14 cellular contexts compared by ENCODE assay signal in genomic region chr12:29611906-29612305, GRCh38.
DNase-seq lines count a peak whose midpoint lies in the region; TF ChIP-seq lines count a peak whose summit lies in the region.
"Had no signal": no experiment of that assay in that cellular context is flagged by ENCODE, and none has a peak within 500 bp of the region (broad histone marks: within the 10 kb centered on the region; RNA-seq: fewer than 3 reads in every experiment).

No MANE protein-coding gene starts in this region.

- no peaks in the 10 kb centered on the region for H3K79me2 ChIP-seq in mammary epithelial cell (ENCODE audit: insufficient read depth, low read length)

- H3K4me2 ChIP-seq in mammary epithelial cell (ENCODE audit: insufficient read depth, low read depth, low read length): no peak overlapping the region

- DNase-seq in AG08395 (ENCODE audit: low spot score): peak; percentile 37
- DNase-seq in HS-27A (ENCODE audit: low read depth): peak; percentile 82
- peak; percentile 42 for DNase-seq in mammary epithelial cell
- DNase-seq in islet precursor cell: peak; percentile 83
- no peak for DNase-seq in NCI-H82 (lab: John Stamatoyannopoulos, UW)
- DNase-seq in stomach: no peak
- DNase-seq in NOMO-1 treated with dmso at 0.1 percent for 144 hours (lab: John Stamatoyannopoulos, UW; ENCODE audit: unreplicated experiment): no peak
- DNase-seq in cerebellar nuclear complex (lab: John Stamatoyannopoulos, UW): no peak
- DNase-seq: activated effector memory CD4-positive, alpha-beta T cell treated with anti-CD3 and anti-CD28 coated beads, Interleukin-2, amount 50 U/mL, for 16 hours; CD4-positive, CD25-positive, alpha-beta regulatory T cell; gastrocnemius medialis; NCI-H1694; SHP77 treated with DMSO at 0.1 percent for 48 hours; small intestine had no signal

- in situ Hi-C loops in mammary epithelial cell (cut with MboI; ENCODE audit: low sequenced_read_pairs in 2 of 2): no loop called here

- no peak overlapping the region for H3K9ac ChIP-seq in mammary epithelial cell (ENCODE audit: insufficient read depth, low read length)

- TF ChIP-seq POLR2A in stomach (IDR thresholded peaks at IDR 0.05): no peak

- peaks cover 10% of the 10 kb centered on the region for H3K4me1 ChIP-seq in mammary epithelial cell (ENCODE audit: insufficient read depth, low read length)
- peaks cover 5 to 28% (median 16%) of the 10 kb centered on the region in 4 donors for H3K4me1 ChIP-seq in stomach

- TF ChIP-seq CTCF in mammary epithelial cell (conservative IDR thresholded peaks at IDR 0.05 in 1 of 2, IDR thresholded peaks at IDR 0.05 in 1 of 2; ENCODE audit: extremely low read depth in 1 of 2, insufficient read depth in 1 of 2, low read depth in 1 of 2, low read length in 2 of 2): no peak
- no peak for TF ChIP-seq CTCF in stomach (IDR thresholded peaks at IDR 0.05)

- peaks cover 3% of the 10 kb centered on the region for H3K36me3 ChIP-seq in mammary epithelial cell (ENCODE audit: insufficient read depth, low read length)
- peaks cover 0 to 6% (median 0%) of the 10 kb centered on the region in 4 donors for H3K36me3 ChIP-seq in stomach
- H3K36me3 ChIP-seq: gastrocnemius medialis had no signal

- no peaks in the 10 kb centered on the region for H3K9me3 ChIP-seq in mammary epithelial cell (replicated peaks; ENCODE audit: insufficient read depth, low read length)
- no peaks in the 10 kb centered on the region for H3K9me3 ChIP-seq in stomach
- H3K9me3 ChIP-seq: gastrocnemius medialis had no signal

- H4K20me1 ChIP-seq in mammary epithelial cell (ENCODE audit: insufficient read depth, low read length): no peaks in the 10 kb centered on the region

- dilution Hi-C loops in mammary epithelial cell (cut with HindIII; ENCODE audit: low sequenced_read_pairs): no loop called here

- CTCF ChIA-PET in mammary epithelial cell (lab: Charles Lee; ENCODE audit: low non-redundant PET): no interaction called here

- H3K4me3 ChIP-seq in mammary epithelial cell (replicated peaks in 1 of 3; ENCODE audit: insufficient read depth in 1 of 3, low read depth in 2 of 3, low read length in 3 of 3) (no peak overlapping the region), stomach (no peak overlapping the region)
- H3K4me3 ChIP-seq: gastrocnemius medialis had no signal

- H3K27ac ChIP-seq in mammary epithelial cell (ENCODE audit: insufficient read depth, low read depth, low read length) (no peak overlapping the region), stomach (no peak overlapping the region)
- H3K27ac ChIP-seq: gastrocnemius medialis had no signal

- H3K27me3 ChIP-seq in mammary epithelial cell (ENCODE audit: insufficient read depth, low read length) (no peaks in the 10 kb centered on the region), stomach (no peaks in the 10 kb centered on the region)
- H3K27me3 ChIP-seq: gastrocnemius medialis had no signal

- intact Hi-C loops in mammary epithelial cell (cut with micrococcal nuclease): loop anchor here (10.0 kb wide), 1 partner anchor 233 kb away; no protein-coding TSS in a partner anchor
- intact Hi-C loops in stomach (cut with DNase I; ENCODE audit: low total_unique reads): no loop called here

- 30% methylated on average over 3 of the region's 3 CpGs for WGBS in mammary epithelial cell (ENCODE audit: low coverage, missing lambda C conversion rate)
- WGBS in stomach, 5 donors: 32 to 57% (median 48%) methylated on average over 3 of the region's 3 CpGs

- BruUV-seq in mammary epithelial cell (replicated peaks; lab: Mats Ljungman, UMichigan): no TSS peak

- TF ChIP-seq EP300 in stomach (IDR thresholded peaks at IDR 0.05): no peak

- H2AFZ ChIP-seq in mammary epithelial cell (ENCODE audit: low read depth, low read length): no peak overlapping the region

Comparison
In these comparisons a context has a peak if more than half of its experiments do, and no peak if none do; other contexts are left out.
1. DNase-seq: peak in AG08395 (single experiment), HS-27A (single experiment), mammary epithelial cell (single experiment) and islet precursor cell (single experiment); none in NCI-H82 (single experiment), stomach (single experiment), NOMO-1 treated with dmso at 0.1 percent for 144 hours (single experiment) and cerebellar nuclear complex (0 of 2).